In the genomic region with DNA sequence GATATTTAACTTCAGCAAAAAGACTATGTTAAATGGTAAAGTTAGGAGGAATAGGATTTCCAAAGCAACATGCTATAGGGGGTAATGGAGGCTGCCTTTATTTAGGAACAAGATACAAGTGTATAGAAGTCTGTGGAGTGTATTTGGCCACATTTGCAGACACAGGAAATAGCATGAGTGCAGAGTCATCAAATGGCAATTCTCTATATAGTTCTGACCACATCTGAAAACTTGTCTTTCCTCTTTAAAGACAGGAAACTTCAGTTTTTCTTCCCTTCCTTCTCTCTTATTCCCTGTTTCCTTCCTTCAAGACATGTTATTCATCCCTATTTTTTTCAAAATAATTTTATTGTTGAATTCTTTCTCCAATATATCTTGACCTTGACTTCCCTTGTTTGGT, we compare ENCODE assay signal across 15 cellular contexts.
DNase-seq lines count a peak whose midpoint lies in the region; TF ChIP-seq lines count a peak whose summit lies in the region.
"Had no signal": no experiment of that assay in that cellular context is flagged by ENCODE, and none has a peak within 500 bp of the region (broad histone marks: within the 10 kb centered on the region; RNA-seq: fewer than 3 reads in every experiment).

No MANE protein-coding gene starts in this region.

- DNase-seq in EH (ENCODE audit: low read depth), result peak; percentile 20
- peak; percentile 19 for DNase-seq in M059J (ENCODE audit: low read depth)
- DNase-seq in fibroblast of mammary gland (ENCODE audit: low read depth), result peak; percentile 7
- no peak for DNase-seq in NCI-H82 (lab: John Stamatoyannopoulos, UW)
- no peak for DNase-seq in tibial artery
- no peak for DNase-seq in NCI-H1417 treated with DMSO at 0.1 percent for 48 hours (lab: John Stamatoyannopoulos, UW)
- no peak for DNase-seq in HCEC 1CT
- DNase-seq: COR-L47, DMS153, KG1, NCI-H1105 treated with DMSO at 0.1 percent for 48 hours, NCI-H1930, NCI-H2171, NCI-H774 had no signal

- H3K4me3 ChIP-seq in fibroblast of mammary gland (ENCODE audit: control insufficient read depth, low read depth, low read length) (no peak overlapping the region), tibial artery (no peak overlapping the region)

- intact Hi-C loops in tibial artery (cut with DNase I; ENCODE audit: low total_unique reads), result no loop called here

- H3K36me3 ChIP-seq in tibial artery, result no peaks in the 10 kb centered on the region

- H3K27ac ChIP-seq in tibial artery, result no peak overlapping the region
- H3K27ac ChIP-seq: C4-2B had no signal

- no peaks in the 10 kb centered on the region for H3K4me1 ChIP-seq in tibial artery

- TF ChIP-seq CTCF in fibroblast of mammary gland (conservative IDR thresholded peaks at IDR 0.05; ENCODE audit: control insufficient read depth, insufficient read depth, low read depth, low read length) (no peak), tibial artery (IDR thresholded peaks at IDR 0.05) (no peak)

- no peaks in the 10 kb centered on the region for H3K27me3 ChIP-seq in tibial artery

- no peaks in the 10 kb centered on the region for H3K9me3 ChIP-seq in tibial artery

Comparison
In these comparisons a context has a peak if more than half of its experiments do, and no peak if none do; other contexts are left out.
1. DNase-seq: peak in EH (single experiment), M059J (single experiment) and fibroblast of mammary gland (single experiment); none in NCI-H82 (single experiment), tibial artery (0 of 2), NCI-H1417 treated with DMSO at 0.1 percent for 48 hours (single experiment) and HCEC 1CT (single experiment).